In genomic region chr18:73881396-73881795, GRCh38 we compare ENCODE assay signal across 21 cellular contexts.
DNase-seq lines count a peak whose midpoint lies in the region; ATAC-seq, FAIRE-seq and TF ChIP-seq lines count a peak whose summit lies in the region.
"Had no signal": no experiment of that assay in that cellular context is flagged by ENCODE, and none has a peak within 500 bp of the region (broad histone marks: within the 10 kb centered on the region; RNA-seq: fewer than 3 reads in every experiment).

No MANE protein-coding gene starts in this region.

- TF ChIP-seq CTCF in D721Med (IDR thresholded peaks at IDR 0.05; ENCODE audit: insufficient read depth, missing control alignments) (no peak), Loucy (conservative IDR thresholded peaks at IDR 0.05; ENCODE audit: low read length) (no peak), choroid plexus epithelial cell (conservative IDR thresholded peaks at IDR 0.05; ENCODE audit: low read depth, low read length) (no peak), left ventricle myocardium inferior (IDR thresholded peaks at IDR 0.05; ENCODE audit: borderline replicate concordance) (no peak)
- TF ChIP-seq CTCF in activated CD8-positive, alpha-beta T cell treated with anti-CD3 and anti-CD28 coated beads for 36 hours (IDR thresholded peaks at IDR 0.05) = no peak

- no peak for ATAC-seq in activated CD8-positive, alpha-beta T cell treated with anti-CD3 and anti-CD28 coated beads for 36 hours
- no peak for ATAC-seq in GM21526 (IDR thresholded peaks at IDR 0.05; ENCODE audit: low FRiP score, unreplicated experiment)
- ATAC-seq: GM12878 had no signal

- no peaks in the 10 kb centered on the region for H3K4me1 Mint-ChIP-seq in activated CD8-positive, alpha-beta T cell treated with anti-CD3 and anti-CD28 coated beads for 36 hours (ENCODE audit: low read depth)
- H3K4me1 Mint-ChIP-seq: B cell had no signal

- H3K9ac ChIP-seq in Loucy (ENCODE audit: low read depth, low read length, poor library complexity, severe bottlenecking) = no peak overlapping the region

- peak overlapping the region; percentile 77 for H2AFZ ChIP-seq in Loucy (ENCODE audit: low read length)

- POLR2A ChIA-PET in activated CD8-positive, alpha-beta T cell treated with anti-CD3 and anti-CD28 coated beads for 36 hours (lab: Charles Lee) = no interaction called here

- H3K9me2 ChIP-seq in Loucy (replicated peaks; ENCODE audit: low read depth, low read length) = no peaks in the 10 kb centered on the region

- H3K4me1 ChIP-seq in Loucy (ENCODE audit: insufficient read depth, low read length, poor library complexity, severe bottlenecking) = peaks cover 36% of the 10 kb centered on the region
- no peaks in the 10 kb centered on the region for H3K4me1 ChIP-seq in left ventricle myocardium inferior
- H3K4me1 ChIP-seq: Peyer's patch had no signal

- H3K4me3 Mint-ChIP-seq in activated CD8-positive, alpha-beta T cell treated with anti-CD3 and anti-CD28 coated beads for 36 hours = no peak overlapping the region
- H3K4me3 Mint-ChIP-seq: B cell had no signal

- H3K79me2 ChIP-seq in Loucy (ENCODE audit: insufficient read depth, low read length) = no peaks in the 10 kb centered on the region

- H3K36me3 ChIP-seq in Loucy (ENCODE audit: insufficient read depth, low read length) = no peaks in the 10 kb centered on the region
- H3K36me3 ChIP-seq in left ventricle myocardium inferior = no peaks in the 10 kb centered on the region
- H3K36me3 ChIP-seq: Peyer's patch had no signal

- peak; percentile 11 for FAIRE-seq in D721Med (lab: Jason Lieb, UNC)
- FAIRE-seq: A204.1, GM12878 had no signal

- H3K27me3 ChIP-seq in Loucy (ENCODE audit: insufficient read depth, low read length, poor library complexity, severe bottlenecking) (no peaks in the 10 kb centered on the region), left ventricle myocardium inferior (ENCODE audit: low read depth) (peaks cover 9% of the 10 kb centered on the region)
- H3K27me3 ChIP-seq: Peyer's patch had no signal

- DNase-seq in D721Med (ENCODE audit: insufficient read length, low spot score) = no peak
- DNase-seq in choroid plexus epithelial cell (ENCODE audit: low read depth) = peak; percentile 38
- DNase-seq in foreskin melanocyte = peak; percentile 28
- DNase-seq in activated CD8-positive, alpha-beta T cell treated with anti-CD3 and anti-CD28 coated beads for 36 hours = no peak
- DNase-seq in left ventricle myocardium inferior = no peak
- DNase-seq: DMS79, GOT3, Karpas-422, MM.1S, NCI-H1048, NCI-H1417 treated with DMSO at 0.1 percent for 48 hours, NCI-H187 treated with DMSO at 0.1 percent for 48 hours, NCI-H2227 treated with DMSO at 0.1 percent for 48 hours, NCI-H510A treated with DMSO at 0.1 percent for 48 hours, NCI-H82, Peyer's patch had no signal

- no peaks in the 10 kb centered on the region for H3K27me3 Mint-ChIP-seq in activated CD8-positive, alpha-beta T cell treated with anti-CD3 and anti-CD28 coated beads for 36 hours
- H3K27me3 Mint-ChIP-seq: B cell had no signal

- no peak overlapping the region for H3K27ac Mint-ChIP-seq in activated CD8-positive, alpha-beta T cell treated with anti-CD3 and anti-CD28 coated beads for 36 hours
- H3K27ac Mint-ChIP-seq: B cell had no signal

- H3K4me2 ChIP-seq in Loucy (ENCODE audit: low read depth, low read length, poor library complexity, severe bottlenecking) = peak overlapping the region; percentile 31

- no peak overlapping the region for H3K27ac ChIP-seq in left ventricle myocardium inferior (replicated peaks)
- H3K27ac ChIP-seq: Peyer's patch had no signal

- H3K4me3 ChIP-seq in Loucy (ENCODE audit: low read length, poor library complexity, severe bottlenecking) (no peak overlapping the region), choroid plexus epithelial cell (ENCODE audit: low read depth, low read length) (no peak overlapping the region), left ventricle myocardium inferior (no peak overlapping the region)
- H3K4me3 ChIP-seq: GM12878, Peyer's patch had no signal

- no peaks in the 10 kb centered on the region for H3F3A ChIP-seq in Loucy (ENCODE audit: low read depth)

- no peaks in the 10 kb centered on the region for H3K9me3 Mint-ChIP-seq in activated CD8-positive, alpha-beta T cell treated with anti-CD3 and anti-CD28 coated beads for 36 hours

- intact Hi-C loops in activated CD8-positive, alpha-beta T cell treated with anti-CD3 and anti-CD28 coated beads for 36 hours (cut with micrococcal nuclease) = no loop called here
- intact Hi-C loops in left ventricle myocardium inferior (cut with micrococcal nuclease) = no loop called here

- no peaks in the 10 kb centered on the region for H4K20me1 ChIP-seq in Loucy (ENCODE audit: insufficient read depth, low read length, poor library complexity, severe bottlenecking)

- CTCF ChIA-PET in activated CD8-positive, alpha-beta T cell treated with anti-CD3 and anti-CD28 coated beads for 36 hours (lab: Charles Lee) = interaction anchor here (1.2 kb wide), 1 partner anchor 11 kb away, joined by 3 read pairs; no protein-coding TSS in a partner anchor

- no peaks in the 10 kb centered on the region for H3K36me3 Mint-ChIP-seq in activated CD8-positive, alpha-beta T cell treated with anti-CD3 and anti-CD28 coated beads for 36 hours (ENCODE audit: low read depth)

- H3K9me3 ChIP-seq in Loucy (ENCODE audit: insufficient read depth, low read depth, low read length) (no peaks in the 10 kb centered on the region), left ventricle myocardium inferior (replicated peaks) (no peaks in the 10 kb centered on the region)
- H3K9me3 ChIP-seq: Peyer's patch had no signal

Comparison
In these comparisons a context has a peak if more than half of its experiments do, and no peak if none do; other contexts are left out.
1. DNase-seq: peak in choroid plexus epithelial cell (single experiment) and foreskin melanocyte (single experiment); none in D721Med (single experiment), activated CD8-positive, alpha-beta T cell treated with anti-CD3 and anti-CD28 coated beads for 36 hours (single experiment) and left ventricle myocardium inferior (single experiment).